16 cellular contexts compared by ENCODE assay signal in genomic region chr3:116338713-116339112, GRCh38.
"Had no signal": no experiment of that assay in that cellular context is flagged by ENCODE, and none has a peak within 500 bp of the region (broad histone marks: within the 10 kb centered on the region; RNA-seq: fewer than 3 reads in every experiment).

No MANE protein-coding gene starts in this region.

- H3K4me1 ChIP-seq: prostate gland, spleen, upper lobe of left lung had no signal

- H3K27ac ChIP-seq: prostate gland, spleen, upper lobe of left lung, VCaP had no signal

- DNase-seq: activated CD4-positive, alpha-beta memory T cell treated with anti-CD3 and anti-CD28 coated beads, Interleukin-2, amount 10 ng/mL, durations not matched to agents 7 days and 5 days; activated naive CD4-positive, alpha-beta T cell treated with anti-CD3 and anti-CD28 coated beads, Interleukin-2, amount 10 ng/mL, durations not matched to agents 7 days and 5 days; activated T-cell treated with anti-CD3 and anti-CD28 coated beads, Interleukin-2, amount 50 U/mL, for 24 hours; effector memory CD8-positive, alpha-beta T cell; heart right ventricle; islet precursor cell; mucosa of descending colon; natural killer cell; occipital lobe; right cardiac atrium; spleen; stimulated activated naive CD8-positive, alpha-beta T cell treated with anti-CD3 and anti-CD28 coated beads, Interleukin-15, amount 100 ng/mL, for 72 hours; upper lobe of left lung had no signal

- H3K27me3 Mint-ChIP-seq: activated CD4-positive, alpha-beta memory T cell treated with anti-CD3 and anti-CD28 coated beads, Interleukin-2, amount 10 ng/mL, durations not matched to agents 7 days and 5 days; activated naive CD4-positive, alpha-beta T cell treated with anti-CD3 and anti-CD28 coated beads, Interleukin-2, amount 10 ng/mL, durations not matched to agents 7 days and 5 days; activated T-cell treated with anti-CD3 and anti-CD28 coated beads, Interleukin-2, amount 50 U/mL, for 24 hours; dendritic cell treated with granulocyte-macrophage colony-stimulating factor and Interleukin-4, amounts not matched to agents 40 ng/mL and 50 ng/mL, for 4 days; effector memory CD8-positive, alpha-beta T cell; stimulated activated naive CD8-positive, alpha-beta T cell treated with anti-CD3 and anti-CD28 coated beads, Interleukin-15, amount 100 ng/mL, for 72 hours had no signal

- H3K36me3 ChIP-seq: heart right ventricle, prostate gland, spleen, upper lobe of left lung had no signal

- H3K4me3 Mint-ChIP-seq: activated CD4-positive, alpha-beta memory T cell treated with anti-CD3 and anti-CD28 coated beads, Interleukin-2, amount 10 ng/mL, durations not matched to agents 7 days and 5 days; activated naive CD4-positive, alpha-beta T cell treated with anti-CD3 and anti-CD28 coated beads, Interleukin-2, amount 10 ng/mL, durations not matched to agents 7 days and 5 days; activated T-cell treated with anti-CD3 and anti-CD28 coated beads, Interleukin-2, amount 50 U/mL, for 24 hours; dendritic cell treated with granulocyte-macrophage colony-stimulating factor and Interleukin-4, amounts not matched to agents 40 ng/mL and 50 ng/mL, for 4 days; effector memory CD8-positive, alpha-beta T cell; natural killer cell; stimulated activated naive CD8-positive, alpha-beta T cell treated with anti-CD3 and anti-CD28 coated beads, Interleukin-15, amount 100 ng/mL, for 72 hours had no signal

- H3K27ac Mint-ChIP-seq: activated CD4-positive, alpha-beta memory T cell treated with anti-CD3 and anti-CD28 coated beads, Interleukin-2, amount 10 ng/mL, durations not matched to agents 7 days and 5 days; activated naive CD4-positive, alpha-beta T cell treated with anti-CD3 and anti-CD28 coated beads, Interleukin-2, amount 10 ng/mL, durations not matched to agents 7 days and 5 days; activated T-cell treated with anti-CD3 and anti-CD28 coated beads, Interleukin-2, amount 50 U/mL, for 24 hours; dendritic cell treated with granulocyte-macrophage colony-stimulating factor and Interleukin-4, amounts not matched to agents 40 ng/mL and 50 ng/mL, for 4 days; effector memory CD8-positive, alpha-beta T cell; natural killer cell; stimulated activated naive CD8-positive, alpha-beta T cell treated with anti-CD3 and anti-CD28 coated beads, Interleukin-15, amount 100 ng/mL, for 72 hours had no signal

- H3K9me3 ChIP-seq: mucosa of descending colon, prostate gland, spleen, upper lobe of left lung had no signal

- H3K4me1 Mint-ChIP-seq: activated CD4-positive, alpha-beta memory T cell treated with anti-CD3 and anti-CD28 coated beads, Interleukin-2, amount 10 ng/mL, durations not matched to agents 7 days and 5 days; activated naive CD4-positive, alpha-beta T cell treated with anti-CD3 and anti-CD28 coated beads, Interleukin-2, amount 10 ng/mL, durations not matched to agents 7 days and 5 days; natural killer cell; stimulated activated naive CD8-positive, alpha-beta T cell treated with anti-CD3 and anti-CD28 coated beads, Interleukin-15, amount 100 ng/mL, for 72 hours had no signal

- H3K36me3 Mint-ChIP-seq: activated naive CD4-positive, alpha-beta T cell treated with anti-CD3 and anti-CD28 coated beads, Interleukin-2, amount 10 ng/mL, durations not matched to agents 7 days and 5 days had no signal

- H3K4me3 ChIP-seq: heart right ventricle, mucosa of descending colon, prostate gland, spleen, upper lobe of left lung had no signal

- H3K27me3 ChIP-seq: heart right ventricle, spleen, upper lobe of left lung had no signal
